24 cellular contexts compared by ENCODE assay signal in genomic region chr14:34181308-34181707, GRCh38.
DNase-seq lines count a peak whose midpoint lies in the region; ATAC-seq and TF ChIP-seq lines count a peak whose summit lies in the region.
"Had no signal": no experiment of that assay in that cellular context is flagged by ENCODE, and none has a peak within 500 bp of the region (broad histone marks: within the 10 kb centered on the region; RNA-seq: fewer than 3 reads in every experiment).

No MANE protein-coding gene starts in this region.

- no peak for TF ChIP-seq POLR2A in right lobe of liver (IDR thresholded peaks at IDR 0.05)

- ATAC-seq in heart right ventricle (peak in 7 of 8 donors; percentile 60 to 79 (median 71)), Right ventricle myocardium inferior (no peak), right lobe of liver (peak; percentile 28 to 73 (median 64)), upper lobe of right lung (peak; percentile 51), lower lobe of right lung (no peak), HG03039 (IDR thresholded peaks at IDR 0.05; ENCODE audit: unreplicated experiment) (no peak)
- ATAC-seq: activated T-cell treated with anti-CD3 and anti-CD28 coated beads, Interleukin-2, amount 50 U/mL, for 72 hours; SK-N-SH treated with all-trans-retinoic acid at 6 μM for 48 hours had no signal

- H3K4me1 ChIP-seq in heart right ventricle: peaks cover 0 to 34% (median 15%) of the 10 kb centered on the region in 9 donors
- no peaks in the 10 kb centered on the region for H3K4me1 ChIP-seq in right lobe of liver
- H3K4me1 ChIP-seq in upper lobe of right lung: peaks cover 9% of the 10 kb centered on the region
- H3K4me1 ChIP-seq in lower lobe of right lung: no peaks in the 10 kb centered on the region
- H3K4me1 ChIP-seq: testis had no signal

- WGBS in heart right ventricle, 2 donors: 44 to 55% methylated on average over 2 of the region's 2 CpGs
- 61% methylated on average over 2 of the region's 2 CpGs for WGBS in right lobe of liver (ENCODE audit: insufficient coverage, low coverage, low lambda C conversion rate, missing lambda C conversion rate)

- no peaks in the 10 kb centered on the region for H3K27me3 ChIP-seq in heart right ventricle
- H3K27me3 ChIP-seq in right lobe of liver: no peaks in the 10 kb centered on the region
- H3K27me3 ChIP-seq in upper lobe of right lung: no peaks in the 10 kb centered on the region
- no peaks in the 10 kb centered on the region for H3K27me3 ChIP-seq in lower lobe of right lung (ENCODE audit: low read depth)
- H3K27me3 ChIP-seq: dorsolateral prefrontal cortex, ovary, testis had no signal

- no peak for DNase-seq in heart right ventricle
- DNase-seq in Right ventricle myocardium inferior (ENCODE audit: missing footprints): no peak
- DNase-seq in NCI-H2196 treated with DMSO at 0.1 percent for 48 hours (lab: John Stamatoyannopoulos, UW; ENCODE audit: unreplicated experiment): peak; percentile 13
- DNase-seq in right lobe of liver: no peak
- DNase-seq in upper lobe of right lung: no peak
- DNase-seq in lower lobe of right lung: no peak
- DNase-seq in NCI-H774 (lab: John Stamatoyannopoulos, UW): no peak
- DNase-seq: activated CD4-positive, CD25-positive, alpha-beta regulatory T cell treated with anti-CD3 and anti-CD28 coated beads, Interleukin-2, amount 50 U/mL, for 72 hours; activated naive CD4-positive, alpha-beta T cell treated with anti-CD3 and anti-CD28 coated beads, Interleukin-2, amount 50 U/mL, for 16 hours; activated T-cell treated with anti-CD3 and anti-CD28 coated beads, Interleukin-2, amount 50 U/mL, for 72 hours; anterior cingulate cortex; DMS 273 treated with DMSO at 0.1 percent for 48 hours; dorsolateral prefrontal cortex; GOT3; immature natural killer cell; Karpas-422; NCI-H1048; NCI-H226; ovary; stimulated activated naive B cell treated with anti-CD40 and anti-IgM and Interleukin-4, amounts not matched to agents 10 μg/mL and 1 μg/mL and 100 μg/mL, for 72 hours; T1000; testis had no signal

- no peak for TF ChIP-seq CTCF in heart right ventricle (IDR thresholded peaks at IDR 0.05)
- no peak for TF ChIP-seq CTCF in right lobe of liver (IDR thresholded peaks at IDR 0.05)
- TF ChIP-seq CTCF in upper lobe of right lung (IDR thresholded peaks at IDR 0.05): no peak
- TF ChIP-seq CTCF in lower lobe of right lung (IDR thresholded peaks at IDR 0.05): no peak

- H3K27ac ChIP-seq in heart right ventricle: peak overlapping the region in 2 of 10 donors; percentile 13 to 44
- no peak overlapping the region for H3K27ac ChIP-seq in right lobe of liver
- H3K27ac ChIP-seq in upper lobe of right lung: no peak overlapping the region
- no peak overlapping the region for H3K27ac ChIP-seq in lower lobe of right lung
- H3K27ac ChIP-seq: ovary, testis had no signal

- no peaks in the 10 kb centered on the region for H3K36me3 ChIP-seq in heart right ventricle
- no peaks in the 10 kb centered on the region for H3K36me3 ChIP-seq in right lobe of liver
- no peaks in the 10 kb centered on the region for H3K36me3 ChIP-seq in upper lobe of right lung
- no peaks in the 10 kb centered on the region for H3K36me3 ChIP-seq in lower lobe of right lung
- H3K36me3 ChIP-seq: ovary had no signal

- no peak overlapping the region for H3K4me3 ChIP-seq in heart right ventricle
- no peak overlapping the region for H3K4me3 ChIP-seq in right lobe of liver
- H3K4me3 ChIP-seq in upper lobe of right lung: no peak overlapping the region
- H3K4me3 ChIP-seq in lower lobe of right lung: no peak overlapping the region
- H3K4me3 ChIP-seq: dorsolateral prefrontal cortex, ovary, testis had no signal

- intact Hi-C loops in heart right ventricle (cut with DNase I) (no loop called here), Right ventricle myocardium inferior (cut with DNase I) (no loop called here), right lobe of liver (cut with DNase I) (no loop called here), upper lobe of right lung (cut with DNase I) (no loop called here), lower lobe of right lung (cut with DNase I) (no loop called here)

- no peaks in the 10 kb centered on the region for H3K9me3 ChIP-seq in heart right ventricle
- H3K9me3 ChIP-seq in right lobe of liver: no peaks in the 10 kb centered on the region
- H3K9me3 ChIP-seq in upper lobe of right lung: no peaks in the 10 kb centered on the region
- H3K9me3 ChIP-seq in lower lobe of right lung: no peaks in the 10 kb centered on the region
- H3K9me3 ChIP-seq: ovary, testis had no signal

Comparison
In these comparisons a context has a peak if more than half of its experiments do, and no peak if none do; other contexts are left out.
1. ATAC-seq: peak in heart right ventricle (7 of 8), right lobe of liver (4 of 4) and upper lobe of right lung (single experiment); none in Right ventricle myocardium inferior (single experiment), lower lobe of right lung (0 of 2) and HG03039 (single experiment).